ENCODE assay signal across 31 cellular contexts in the genomic region with DNA sequence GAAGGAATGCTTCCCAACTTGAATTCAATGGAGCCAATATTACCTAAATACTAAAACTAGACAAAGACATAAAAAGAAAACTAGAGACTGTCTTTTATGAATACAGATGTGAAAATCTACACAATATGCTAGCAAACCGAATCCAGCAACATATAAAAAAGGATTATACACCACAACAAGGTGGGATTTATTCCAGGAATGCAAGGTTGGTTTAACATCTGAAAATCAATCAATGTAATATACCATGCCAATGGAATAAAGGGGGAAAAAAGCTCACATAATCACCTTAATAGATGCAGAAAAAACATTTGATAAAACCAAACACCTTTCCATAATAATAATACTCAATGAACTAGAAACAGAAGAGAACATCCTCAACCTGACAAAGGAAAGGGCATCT.
DNase-seq lines count a peak whose midpoint lies in the region; ATAC-seq, FAIRE-seq and TF ChIP-seq lines count a peak whose summit lies in the region.
"Had no signal": no experiment of that assay in that cellular context is flagged by ENCODE, and none has a peak within 500 bp of the region (broad histone marks: within the 10 kb centered on the region; RNA-seq: fewer than 3 reads in every experiment).

No MANE protein-coding gene starts in this region.

- no peak overlapping the region for H3K27ac ChIP-seq in Karpas-422 (ENCODE audit: low read length)
- no peak overlapping the region for H3K27ac ChIP-seq in K562 (ENCODE audit: extremely low read depth, low read depth, low read length)
- H3K27ac ChIP-seq: 22Rv1; A549; BLaER1; BLaER1 treated with 17β-estradiol and CSF1 and Interleukin-3, amounts not matched to agents 10 nM and 100 nM; C4-2B had no signal

- H3K9me3 ChIP-seq in Karpas-422 (ENCODE audit: low read length) (no peaks in the 10 kb centered on the region), K562 (replicated peaks; ENCODE audit: control insufficient read depth, insufficient read depth, low read depth, low read length) (peaks cover 12% of the 10 kb centered on the region)
- H3K9me3 ChIP-seq: A549 had no signal

- no peak for TF ChIP-seq RAD21 in K562 (CRISPR knock-in tag; conservative IDR thresholded peaks at IDR 0.05 in 1 of 2, IDR thresholded peaks at IDR 0.05 in 1 of 2)

- no peaks in the 10 kb centered on the region for H3K9me2 ChIP-seq in Karpas-422 (replicated peaks; ENCODE audit: insufficient read depth, low read length)

- H3K4me2 ChIP-seq in Karpas-422 (ENCODE audit: low read depth, low read length, poor library complexity, severe bottlenecking) (no peak overlapping the region), K562 (ENCODE audit: insufficient read depth, low read length) (no peak overlapping the region)
- H3K4me2 ChIP-seq: A549; BLaER1; BLaER1 treated with 17β-estradiol and CSF1 and Interleukin-3, amounts not matched to agents 10 nM and 100 nM had no signal

- no TSS peak for BruUV-seq in K562 (replicated peaks; lab: Mats Ljungman, UMichigan)

- no peak for TF ChIP-seq CTCF in K562 (IDR thresholded peaks at IDR 0.05 in 2 of 3, conservative IDR thresholded peaks at IDR 0.05 in 1 of 3; ENCODE audit: insufficient read depth in 2 of 3, low read depth in 1 of 3, low read length in 3 of 3)

- WGBS in K562 (ENCODE audit: insufficient coverage, low coverage, missing lambda C conversion rate), result 14% methylated on average over 1 of the region's 1 CpG

- H3K36me3 ChIP-seq in Karpas-422 (ENCODE audit: insufficient read depth, low read length), result no peaks in the 10 kb centered on the region
- H3K36me3 ChIP-seq in K562 (ENCODE audit: control insufficient read depth, insufficient read depth, low read length), result no peaks in the 10 kb centered on the region
- H3K36me3 ChIP-seq: BE2C, BLaER1 had no signal

- no peak overlapping the region for H3K9ac ChIP-seq in Karpas-422 (ENCODE audit: low read length)
- no peak overlapping the region for H3K9ac ChIP-seq in K562 (ENCODE audit: insufficient read depth in 1 of 2, low read depth in 2 of 2, low read length in 2 of 2)
- H3K9ac ChIP-seq: BLaER1; BLaER1 treated with 17β-estradiol and CSF1 and Interleukin-3, amounts not matched to agents 10 nM and 100 nM had no signal

- TF ChIP-seq EP300 in K562 (IDR thresholded peaks at IDR 0.05; ENCODE audit: low read length), result no peak

- POLR2A ChIA-PET in K562 (lab: Yijun Ruan, JAX), result interaction anchor here (0.9 kb wide), 1 partner anchor 19 kb away, joined by 3 read pairs; no protein-coding TSS in a partner anchor

- TF ChIP-seq POLR2A in K562 (conservative IDR thresholded peaks at IDR 0.05), result no peak
- TF ChIP-seq POLR2A in H54 (IDR thresholded peaks at IDR 0.05; ENCODE audit: low read depth, low read length), result no peak

- no peaks in the 10 kb centered on the region for H4K20me1 ChIP-seq in Karpas-422 (ENCODE audit: insufficient read depth, low read depth, low read length)
- H4K20me1 ChIP-seq in K562 (replicated peaks; ENCODE audit: control insufficient read depth, insufficient read depth, low read length), result no peaks in the 10 kb centered on the region
- H4K20me1 ChIP-seq: BLaER1; BLaER1 treated with 17β-estradiol and CSF1 and Interleukin-3, amounts not matched to agents 10 nM and 100 nM had no signal

- H3K79me2 ChIP-seq in Karpas-422 (ENCODE audit: low read length) (no peaks in the 10 kb centered on the region), K562 (ENCODE audit: control insufficient read depth, insufficient read depth, low read length) (no peaks in the 10 kb centered on the region)

- H3K4me3 ChIP-seq in Karpas-422 (ENCODE audit: low read length) (no peak overlapping the region), K562 (no peak overlapping the region)
- H3K4me3 ChIP-seq: A549; BLaER1; BLaER1 treated with 17β-estradiol and CSF1 and Interleukin-3, amounts not matched to agents 10 nM and 100 nM had no signal

- H2AFZ ChIP-seq in Karpas-422 (ENCODE audit: low read length), result no peak overlapping the region
- H2AFZ ChIP-seq in K562 (ENCODE audit: low read depth, low read length), result no peak overlapping the region

- H3K9me1 ChIP-seq in K562 (ENCODE audit: control insufficient read depth, insufficient read depth, low read length), result no peaks in the 10 kb centered on the region

- FAIRE-seq in K562 (lab: Jason Lieb, UNC) (no peak), H54 (lab: Jason Lieb, UNC) (no peak)
- FAIRE-seq: A204.1, A549, D721Med had no signal

- DNase-seq in Karpas-422 (peak; percentile 34), K562 (ENCODE audit: extremely low read depth in 1 of 4, low spot score in 3 of 4) (no peak), H54 (ENCODE audit: insufficient read length, low spot score) (no peak)
- DNase-seq: 8988T; ACHN; AML-193; BE2C; C1 segment of cervical spinal cord; Caco-2; Calu3; CD4-positive, alpha-beta memory T cell; CD4-positive, alpha-beta T cell; CD4-positive, CD25-positive, alpha-beta regulatory T cell; CD8-positive, alpha-beta memory T cell; CD8-positive, alpha-beta T cell; COR-L47; DMS 273 treated with DMSO at 0.1 percent for 48 hours; DMS153; DMS53; DMS79; DMS79 treated with DMSO at 0.1 percent for 48 hours; DND-41; EL had no signal

- H3K4me1 ChIP-seq in Karpas-422 (ENCODE audit: low read length) (no peaks in the 10 kb centered on the region), K562 (replicated peaks in 1 of 2; ENCODE audit: control insufficient read depth in 2 of 2, insufficient read depth in 2 of 2, low read length in 2 of 2) (no peaks in the 10 kb centered on the region)
- H3K4me1 ChIP-seq: A549, BE2C, BLaER1 had no signal

- CTCF ChIA-PET in K562 (lab: Yijun Ruan, JAX; ENCODE audit: low intra/inter-chr PET ratio), result no interaction called here

- intact Hi-C loops in K562 (cut with micrococcal nuclease), result no loop called here

- no peaks in the 10 kb centered on the region; the same call in 1 of the 2 replicates for H3K27me3 ChIP-seq in Karpas-422 (ENCODE audit: low read length)
- H3K27me3 ChIP-seq in K562 (ENCODE audit: control insufficient read depth in 2 of 2, insufficient read depth in 2 of 2, low read length in 2 of 2), result no peaks in the 10 kb centered on the region
- H3K27me3 ChIP-seq: BE2C; BLaER1; BLaER1 treated with 17β-estradiol and CSF1 and Interleukin-3, amounts not matched to agents 10 nM and 100 nM had no signal

- ATAC-seq in K562 (no peak), GM19397 (IDR thresholded peaks at IDR 0.05; ENCODE audit: unreplicated experiment) (no peak)
- ATAC-seq: A549; CD8-positive, alpha-beta T cell had no signal

- in situ Hi-C loops in K562 (cut with MboI), result no loop called here

TF ChIP-seq in K562, 482 proteins besides CTCF, POLR2A, EP300 and RAD21:
- no peak for TF ChIP-seq ZSCAN32 (CRISPR knock-in tag; IDR thresholded peaks at IDR 0.05)
- TF ChIP-seq ZNF324 (CRISPR knock-in tag; IDR thresholded peaks at IDR 0.05), result peak; percentile 95
- peak in 1 of 2 experiments; percentile 31; a peak in 1 of 3 replicates for TF ChIP-seq CBX3 (IDR thresholded peaks at IDR 0.05; ENCODE audit: borderline replicate concordance in 1 of 2, low read length in 2 of 2)
- TF ChIP-seq, protein P1, sequence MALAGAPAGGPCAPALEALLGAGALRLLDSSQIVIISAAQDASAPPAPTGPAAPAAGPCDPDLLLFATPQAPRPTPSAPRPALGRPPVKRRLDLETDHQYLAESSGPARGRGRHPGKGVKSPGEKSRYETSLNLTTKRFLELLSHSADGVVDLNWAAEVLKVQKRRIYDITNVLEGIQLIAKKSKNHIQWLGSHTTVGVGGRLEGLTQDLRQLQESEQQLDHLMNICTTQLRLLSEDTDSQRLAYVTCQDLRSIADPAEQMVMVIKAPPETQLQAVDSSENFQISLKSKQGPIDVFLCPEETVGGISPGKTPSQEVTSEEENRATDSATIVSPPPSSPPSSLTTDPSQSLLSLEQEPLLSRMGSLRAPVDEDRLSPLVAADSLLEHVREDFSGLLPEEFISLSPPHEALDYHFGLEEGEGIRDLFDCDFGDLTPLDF (CRISPR knock-in tag; IDR thresholded peaks at IDR 0.05), result no peak
